18 cellular contexts compared by ENCODE assay signal in the genomic region with DNA sequence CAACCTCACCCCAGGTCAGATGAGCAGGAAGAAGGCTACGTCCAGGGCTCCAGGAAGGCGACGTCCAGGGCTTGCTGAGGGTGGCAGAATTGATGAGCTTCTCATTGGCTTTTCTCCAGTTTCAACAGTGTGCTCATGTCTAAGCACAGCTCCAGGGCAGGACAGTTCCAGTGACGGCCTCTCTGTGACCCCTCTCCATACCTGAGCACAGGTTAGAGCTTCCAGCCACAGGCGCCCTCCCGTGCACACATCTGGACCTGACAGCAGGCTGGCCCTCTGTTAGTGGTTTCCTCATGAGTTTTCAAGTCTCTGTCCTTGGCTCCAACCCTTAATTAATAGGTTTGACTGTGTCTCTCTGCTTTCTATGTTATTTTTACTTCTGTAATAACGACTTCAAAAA.
"Had no signal": no experiment of that assay in that cellular context is flagged by ENCODE, and none has a peak within 500 bp of the region (broad histone marks: within the 10 kb centered on the region; RNA-seq: fewer than 3 reads in every experiment).

No MANE protein-coding gene starts in this region.

- H3K27me3 Mint-ChIP-seq: progenitor cell of endocrine pancreas; stimulated activated naive CD8-positive, alpha-beta T cell treated with anti-CD3 and anti-CD28 coated beads, Interleukin-15, Interleukin-2, amounts not matched to agents 100 ng/mL and 50 ng/mL, for 24 hours had no signal

- H3K4me1 ChIP-seq: gastroesophageal sphincter, right atrium auricular region had no signal

- H3K9me3 ChIP-seq: gastroesophageal sphincter, heart left ventricle, right atrium auricular region had no signal

- H3K4me3 ChIP-seq: coronary artery, gastroesophageal sphincter, heart left ventricle, right atrium auricular region had no signal

- H3K4me3 Mint-ChIP-seq: activated T-cell treated with anti-CD3 and anti-CD28 coated beads, Interleukin-2, amount 50 U/mL, for 72 hours; immature natural killer cell; natural killer cell treated with Interleukin-12 subunit alpha and Interleukin-12 subunit beta and Interleukin-15 and Interleukin-18, amount 100 ng/mL, for 72 hours; stimulated activated naive CD8-positive, alpha-beta T cell treated with anti-CD3 and anti-CD28 coated beads, Interleukin-15, Interleukin-2, amounts not matched to agents 100 ng/mL and 50 ng/mL, for 24 hours; type B pancreatic cell had no signal

- H3K27ac ChIP-seq: coronary artery, gastroesophageal sphincter, heart left ventricle, right atrium auricular region had no signal

- H3K36me3 ChIP-seq: gastroesophageal sphincter, heart left ventricle, right atrium auricular region had no signal

- H3K27me3 ChIP-seq: gastroesophageal sphincter, heart left ventricle, right atrium auricular region had no signal

- H3K9me3 Mint-ChIP-seq: activated T-cell treated with anti-CD3 and anti-CD28 coated beads, Interleukin-2, amount 50 U/mL, for 72 hours; immature natural killer cell; natural killer cell treated with Interleukin-12 subunit alpha and Interleukin-12 subunit beta and Interleukin-15 and Interleukin-18, amount 100 ng/mL, for 72 hours; stimulated activated naive CD8-positive, alpha-beta T cell treated with anti-CD3 and anti-CD28 coated beads, Interleukin-15, Interleukin-2, amounts not matched to agents 100 ng/mL and 50 ng/mL, for 24 hours; type B pancreatic cell had no signal

- H3K36me3 Mint-ChIP-seq: immature natural killer cell; natural killer cell treated with Interleukin-12 subunit alpha and Interleukin-12 subunit beta and Interleukin-15 and Interleukin-18, amount 100 ng/mL, for 72 hours had no signal

- H3K27ac Mint-ChIP-seq: activated T-cell treated with anti-CD3 and anti-CD28 coated beads, Interleukin-2, amount 50 U/mL, for 72 hours; immature natural killer cell; natural killer cell treated with Interleukin-12 subunit alpha and Interleukin-12 subunit beta and Interleukin-15 and Interleukin-18, amount 100 ng/mL, for 72 hours; progenitor cell of endocrine pancreas; stimulated activated naive CD8-positive, alpha-beta T cell treated with anti-CD3 and anti-CD28 coated beads, Interleukin-15, Interleukin-2, amounts not matched to agents 100 ng/mL and 50 ng/mL, for 24 hours; type B pancreatic cell had no signal

- DNase-seq: activated CD4-positive, alpha-beta T cell treated with anti-CD3 and anti-CD28 coated beads, Interleukin-2, amount 50 U/mL, for 1 hour; activated CD8-positive, alpha-beta memory T cell treated with anti-CD3 and anti-CD28 coated beads, Interleukin-2, amount 50 U/mL, for 48 hours; activated effector memory CD4-positive, alpha-beta T cell treated with anti-CD3 and anti-CD28 coated beads, Interleukin-2, amount 50 U/mL, for 16 hours; activated naive CD4-positive, alpha-beta T cell treated with anti-CD3 and anti-CD28 coated beads, Interleukin-2, amount 50 U/mL, for 16 hours; activated T-cell treated with anti-CD3 and anti-CD28 coated beads, Interleukin-2, amount 50 U/mL, for 72 hours; aorta; erythroblast; heart left ventricle; immature natural killer cell; kidney glomerular epithelial cell; T1000 had no signal

- H3K4me1 Mint-ChIP-seq: immature natural killer cell had no signal
